1 cellular context compared by ENCODE assay signal in genomic region chr10:73253226-73253557, GRCh38.
TF ChIP-seq lines count a peak whose summit lies in the region.

No MANE protein-coding gene starts in this region.

TF ChIP-seq in GM23338, 12 proteins besides CTCF, POLR2A, EP300 and RAD21 (continued from another document):
- TF ChIP-seq, protein P1, sequence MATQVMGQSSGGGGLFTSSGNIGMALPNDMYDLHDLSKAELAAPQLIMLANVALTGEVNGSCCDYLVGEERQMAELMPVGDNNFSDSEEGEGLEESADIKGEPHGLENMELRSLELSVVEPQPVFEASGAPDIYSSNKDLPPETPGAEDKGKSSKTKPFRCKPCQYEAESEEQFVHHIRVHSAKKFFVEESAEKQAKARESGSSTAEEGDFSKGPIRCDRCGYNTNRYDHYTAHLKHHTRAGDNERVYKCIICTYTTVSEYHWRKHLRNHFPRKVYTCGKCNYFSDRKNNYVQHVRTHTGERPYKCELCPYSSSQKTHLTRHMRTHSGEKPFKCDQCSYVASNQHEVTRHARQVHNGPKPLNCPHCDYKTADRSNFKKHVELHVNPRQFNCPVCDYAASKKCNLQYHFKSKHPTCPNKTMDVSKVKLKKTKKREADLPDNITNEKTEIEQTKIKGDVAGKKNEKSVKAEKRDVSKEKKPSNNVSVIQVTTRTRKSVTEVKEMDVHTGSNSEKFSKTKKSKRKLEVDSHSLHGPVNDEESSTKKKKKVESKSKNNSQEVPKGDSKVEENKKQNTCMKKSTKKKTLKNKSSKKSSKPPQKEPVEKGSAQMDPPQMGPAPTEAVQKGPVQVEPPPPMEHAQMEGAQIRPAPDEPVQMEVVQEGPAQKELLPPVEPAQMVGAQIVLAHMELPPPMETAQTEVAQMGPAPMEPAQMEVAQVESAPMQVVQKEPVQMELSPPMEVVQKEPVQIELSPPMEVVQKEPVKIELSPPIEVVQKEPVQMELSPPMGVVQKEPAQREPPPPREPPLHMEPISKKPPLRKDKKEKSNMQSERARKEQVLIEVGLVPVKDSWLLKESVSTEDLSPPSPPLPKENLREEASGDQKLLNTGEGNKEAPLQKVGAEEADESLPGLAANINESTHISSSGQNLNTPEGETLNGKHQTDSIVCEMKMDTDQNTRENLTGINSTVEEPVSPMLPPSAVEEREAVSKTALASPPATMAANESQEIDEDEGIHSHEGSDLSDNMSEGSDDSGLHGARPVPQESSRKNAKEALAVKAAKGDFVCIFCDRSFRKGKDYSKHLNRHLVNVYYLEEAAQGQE (IDR thresholded peaks at IDR 0.05; ENCODE audit: unreplicated experiment) = no peak
- TF ChIP-seq ZNF331 (CRISPR knock-in tag; IDR thresholded peaks at IDR 0.05; ENCODE audit: low read depth) (no peak), EZH2 (IDR thresholded peaks at IDR 0.05; ENCODE audit: low read depth, unreplicated experiment) (no peak), CREB1 (CRISPR knock-in tag; IDR thresholded peaks at IDR 0.05; ENCODE audit: low read depth) (no peak), STAT1 (IDR thresholded peaks at IDR 0.05; ENCODE audit: unreplicated experiment) (no peak)
- TF ChIP-seq, protein P2, sequence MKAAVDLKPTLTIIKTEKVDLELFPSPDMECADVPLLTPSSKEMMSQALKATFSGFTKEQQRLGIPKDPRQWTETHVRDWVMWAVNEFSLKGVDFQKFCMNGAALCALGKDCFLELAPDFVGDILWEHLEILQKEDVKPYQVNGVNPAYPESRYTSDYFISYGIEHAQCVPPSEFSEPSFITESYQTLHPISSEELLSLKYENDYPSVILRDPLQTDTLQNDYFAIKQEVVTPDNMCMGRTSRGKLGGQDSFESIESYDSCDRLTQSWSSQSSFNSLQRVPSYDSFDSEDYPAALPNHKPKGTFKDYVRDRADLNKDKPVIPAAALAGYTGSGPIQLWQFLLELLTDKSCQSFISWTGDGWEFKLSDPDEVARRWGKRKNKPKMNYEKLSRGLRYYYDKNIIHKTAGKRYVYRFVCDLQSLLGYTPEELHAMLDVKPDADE (IDR thresholded peaks at IDR 0.05) = no peak
